ENCODE assay signal across 2 cellular contexts in the genomic region with DNA sequence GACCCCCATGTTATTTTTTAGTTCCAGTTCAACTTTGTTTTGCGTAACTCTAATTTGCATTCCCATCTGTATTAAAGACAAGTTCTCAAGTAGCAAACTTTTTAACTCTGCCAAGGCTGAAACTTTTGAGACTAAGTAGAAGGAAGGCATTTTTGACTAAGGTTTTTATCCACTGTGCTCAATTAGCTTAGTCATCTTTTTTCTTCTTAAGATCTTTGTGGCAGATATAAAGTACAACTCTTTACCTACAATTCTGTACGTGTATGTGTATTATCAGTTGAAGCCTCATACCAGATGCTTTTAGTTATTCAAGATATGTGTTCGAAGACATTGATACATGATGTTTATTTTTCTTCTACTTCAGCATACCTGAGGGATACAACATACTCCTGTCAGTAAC.
TF ChIP-seq lines count a peak whose summit lies in the region.

No MANE protein-coding gene starts in this region.

TF ChIP-seq in IMR-90, 13 proteins besides CTCF, POLR2A, EP300 and RAD21:
- TF ChIP-seq CEBPB (IDR thresholded peaks at IDR 0.05; ENCODE audit: low read depth, low read length) (no peak), RCOR1 (IDR thresholded peaks at IDR 0.05; ENCODE audit: insufficient replicate concordance, low read length) (no peak), BHLHE40 (IDR thresholded peaks at IDR 0.05; ENCODE audit: low read depth, low read length) (no peak), CHD1 (IDR thresholded peaks at IDR 0.05; ENCODE audit: low read depth, low read length) (no peak), NFE2L2 (IDR thresholded peaks at IDR 0.05; ENCODE audit: low read depth, low read length) (peak; percentile 37; the same call in 1 of the 2 replicates), MAZ (IDR thresholded peaks at IDR 0.05; ENCODE audit: borderline replicate concordance, low read depth, low read length) (no peak), MXI1 (IDR thresholded peaks at IDR 0.05; ENCODE audit: borderline replicate concordance, low read depth, low read length) (no peak), SMC3 (IDR thresholded peaks at IDR 0.05; ENCODE audit: low read depth, low read length) (no peak), FOS (IDR thresholded peaks at IDR 0.05; ENCODE audit: low read depth, low read length) (no peak), MAFK (IDR thresholded peaks at IDR 0.05; ENCODE audit: low read depth, low read length) (peak; percentile 74)
- TF ChIP-seq, protein P1, sequence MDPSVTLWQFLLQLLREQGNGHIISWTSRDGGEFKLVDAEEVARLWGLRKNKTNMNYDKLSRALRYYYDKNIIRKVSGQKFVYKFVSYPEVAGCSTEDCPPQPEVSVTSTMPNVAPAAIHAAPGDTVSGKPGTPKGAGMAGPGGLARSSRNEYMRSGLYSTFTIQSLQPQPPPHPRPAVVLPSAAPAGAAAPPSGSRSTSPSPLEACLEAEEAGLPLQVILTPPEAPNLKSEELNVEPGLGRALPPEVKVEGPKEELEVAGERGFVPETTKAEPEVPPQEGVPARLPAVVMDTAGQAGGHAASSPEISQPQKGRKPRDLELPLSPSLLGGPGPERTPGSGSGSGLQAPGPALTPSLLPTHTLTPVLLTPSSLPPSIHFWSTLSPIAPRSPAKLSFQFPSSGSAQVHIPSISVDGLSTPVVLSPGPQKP (IDR thresholded peaks at IDR 0.05; ENCODE audit: borderline replicate concordance, low read depth, low read length): no peak
TF ChIP-seq in IMR-90: peak in this region for 2.

TF ChIP-seq in K562, 482 proteins besides CTCF, POLR2A, EP300 and RAD21:
- TF ChIP-seq C11orf30 (IDR thresholded peaks at IDR 0.05; ENCODE audit: low read depth) (peak; percentile 92), ARID1B (IDR thresholded peaks at IDR 0.05) (peak; percentile 22; the same call in 1 of the 2 replicates), MAFF (IDR thresholded peaks at IDR 0.05; ENCODE audit: low read length) (peak; percentile 75), ZNF316 (IDR thresholded peaks at IDR 0.05) (peak; percentile 94), MAFG (tag; conservative IDR thresholded peaks at IDR 0.05) (peak; percentile 85), CSDE1 (IDR thresholded peaks at IDR 0.05) (no peak), BCOR (IDR thresholded peaks at IDR 0.05) (no peak), MAFK (IDR thresholded peaks at IDR 0.05; ENCODE audit: low read length) (peak; percentile 48; the same call in 1 of the 2 replicates), NFE2 (IDR thresholded peaks at IDR 0.05; ENCODE audit: low read depth) (peak; percentile 59), DPF2 (IDR thresholded peaks at IDR 0.05) (0 out of 2 replicates have a peak, but pooled peaks have one; percentile 17)
